8 cellular contexts compared by ENCODE assay signal in genomic region chr2:127675335-127676261, GRCh38. TPM values are rescaled to one million over a fixed set of nuclear protein-coding genes. Genes with fewer than 3 reads are reported as not detected.
DNase-seq lines count a peak whose midpoint lies in the region; ATAC-seq and TF ChIP-seq lines count a peak whose summit lies in the region.

Gene LIMS2, minus strand, starts transcription at chr2:127675530. Its CDS starts 506 bp downstream, at chr2:127675024.

- DNase-seq in Daoy (ENCODE audit: low read depth) (peak; percentile 41), NCI-H2227 (lab: John Stamatoyannopoulos, UW; ENCODE audit: unreplicated experiment) (peak; percentile 35), dermis blood vessel endothelial cell (peak; percentile 76), lung (ENCODE audit: low spot score) (no peak), tibial artery (peak in 1 of 2 donors; percentile 46), cerebellum (ENCODE audit: low spot score) (no peak), globus pallidus (ENCODE audit: low spot score) (no peak)

- no peaks in the 10 kb centered on the region for H3K27me3 ChIP-seq in lung (ENCODE audit: control insufficient read depth, insufficient read depth)
- no peaks in the 10 kb centered on the region for H3K27me3 ChIP-seq in tibial artery

- ATAC-seq in lung (ENCODE audit: insufficient read depth, low FRiP score): peak; percentile 10
- no peak for ATAC-seq in HG03378 (IDR thresholded peaks at IDR 0.05; ENCODE audit: unreplicated experiment)

- H3K4me1 ChIP-seq in lung (ENCODE audit: control insufficient read depth in 2 of 2, insufficient read depth in 2 of 2, low read length in 2 of 2) (peaks cover 0 to 16% of the 10 kb centered on the region in 2 donors), tibial artery (peaks cover 0 to 53% (median 42%) of the 10 kb centered on the region in 4 donors)

- H3K4me3 ChIP-seq in lung (peak within 1 kb of the TSS; percentile 66), tibial artery (peak within 1 kb of the TSS; percentile 89 to 97)

- intact Hi-C loops in tibial artery (cut with DNase I; ENCODE audit: low total_unique reads): loop anchor here (2.0 to 10.0 kb wide), 2 partner anchors 23 to 291 kb away; partner anchors contain the start of gene MAP3K2

- no peak for TF ChIP-seq CTCF in lung (IDR thresholded peaks at IDR 0.05; ENCODE audit: control extremely low read depth, extremely low read depth)
- TF ChIP-seq CTCF in tibial artery (IDR thresholded peaks at IDR 0.05): peak in 1 of 2 experiments; percentile 5

- H3K27ac ChIP-seq in lung (ENCODE audit: low read depth in 1 of 2, low read length in 1 of 2) (peak within 1 kb of the TSS; percentile 82 to 99), tibial artery (peak within 1 kb of the TSS; percentile 93 to 95)

- H3K36me3 ChIP-seq in lung (ENCODE audit: control insufficient read depth in 2 of 2, insufficient read depth in 2 of 2, low read length in 2 of 2) (no peaks in the 10 kb centered on the region), tibial artery (no peaks in the 10 kb centered on the region)

- WGBS in lung, 2 donors: 6 to 9% methylated on average over 50 to 56 of the region's 56 CpGs

- no peaks in the 10 kb centered on the region for H3K9me3 ChIP-seq in lung (ENCODE audit: control insufficient read depth in 2 of 2, insufficient read depth in 1 of 2, low read length in 1 of 2)
- H3K9me3 ChIP-seq in tibial artery: no peaks in the 10 kb centered on the region

RNA-seq across cellular contexts. Expression of gene LIMS2, which starts in this region (rescaled TPM):
- 0.51 TPM in 1 of 2 replicates, not detected in the other for total RNA-seq in Daoy (2014; rRNA removed; shearing (Covaris generic))
- total RNA-seq in dermis blood vessel endothelial cell (20.1 and 23.8 TPM in 2 replicates), lung (100 to 1,000 TPM in 1 of 2 donors, 10 to 100 TPM in 1; 22.2 to 111 TPM), cerebellum (3.3 TPM)
- 100 to 1,000 TPM in 1 of 2 donors, 10 to 100 TPM in 1; 49.6 to 138 TPM for polyA plus RNA-seq in lung

Comparison
In these comparisons a context has a peak if more than half of its experiments do, and no peak if none do; other contexts are left out.
1. Peak in DNase-seq in Daoy; RNA of the gene not detected or under 1 TPM.
2. DNase-seq: peak in NCI-H2227 (single experiment) and dermis blood vessel endothelial cell (single experiment); none in lung (single experiment), cerebellum (single experiment) and globus pallidus (single experiment).